In the genomic region with DNA sequence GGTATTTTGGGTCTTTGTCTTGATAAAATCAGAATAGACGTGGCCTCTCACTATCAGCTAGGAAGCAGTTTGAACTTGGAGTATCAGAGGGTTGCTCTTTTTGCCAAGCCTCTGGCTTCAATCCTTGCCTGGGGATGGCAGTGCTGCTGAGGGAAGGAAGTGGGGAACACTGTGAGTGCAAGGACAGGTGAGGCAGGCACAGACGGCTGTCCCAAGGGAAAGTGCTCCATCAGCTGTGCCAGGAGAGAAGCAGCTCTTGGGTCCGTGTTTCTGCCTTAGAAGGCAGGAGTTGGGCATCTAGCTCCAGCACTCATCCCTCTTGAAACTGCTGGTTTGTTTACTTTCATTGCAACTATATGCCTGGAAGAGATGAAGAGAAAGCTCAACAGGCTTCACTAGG, we compare ENCODE assay signal across 24 cellular contexts. TPM values are rescaled to one million over a fixed set of nuclear protein-coding genes. Genes with fewer than 3 reads are reported as not detected.
DNase-seq lines count a peak whose midpoint lies in the region; FAIRE-seq and TF ChIP-seq lines count a peak whose summit lies in the region.
"Had no signal": no experiment of that assay in that cellular context is flagged by ENCODE, and none has a peak within 500 bp of the region (broad histone marks: within the 10 kb centered on the region; RNA-seq: fewer than 3 reads in every experiment).

No MANE protein-coding gene starts in this region.

- BruUV-seq in endothelial cell of umbilical vein (replicated peaks; lab: Mats Ljungman, UMichigan) (no TSS peak), Calu3 (replicated peaks; lab: Mats Ljungman, UMichigan) (no TSS peak)

- H3K4me3 Mint-ChIP-seq in Calu3 (ENCODE audit: low read depth, unreplicated experiment), result no peak overlapping the region
- H3K4me3 Mint-ChIP-seq: activated naive CD8-positive, alpha-beta T cell treated with anti-CD3 and anti-CD28 coated beads, Interleukin-2, amount 10 ng/mL, durations not matched to agents 7 days and 5 days had no signal

- no peak for TF ChIP-seq POLR2A in endothelial cell of umbilical vein (IDR thresholded peaks at IDR 0.05; ENCODE audit: low read depth, low read length)

- CTCF ChIA-PET in endothelial cell of umbilical vein (lab: Charles Lee), result interaction anchor here (0.8 to 2.2 kb wide), 6 partner anchors 9 to 76 kb away, joined by 3 to 14 read pairs (median 6); no protein-coding TSS in a partner anchor
- CTCF ChIA-PET in Calu3 (lab: Charles Lee), result interaction anchor here (0.7 to 1.0 kb wide), 3 partner anchors 26 to 218 kb away, joined by 5 to 6 read pairs (median 6); no protein-coding TSS in a partner anchor

- intact Hi-C loops in endothelial cell of umbilical vein (cut with micrococcal nuclease) (no loop called here), Calu3 (cut with micrococcal nuclease; ENCODE audit: unreplicated experiment) (no loop called here)

- dilution Hi-C loops in endothelial cell of umbilical vein (cut with MboI; ENCODE audit: extremely low pct_ligation_motif_present, low sequenced_read_pairs), result no loop called here

- no peaks in the 10 kb centered on the region for H3K27me3 ChIP-seq in endothelial cell of umbilical vein (ENCODE audit: control insufficient read depth in 2 of 2, insufficient read depth in 2 of 2, low read length in 2 of 2)
- H3K27me3 ChIP-seq in stomach smooth muscle (ENCODE audit: control insufficient read depth in 1 of 2, insufficient read depth in 2 of 2, low read length in 2 of 2), result no peaks in the 10 kb centered on the region
- H3K27me3 ChIP-seq: neutrophil, stomach had no signal

- H3K9me1 ChIP-seq in endothelial cell of umbilical vein (replicated peaks; ENCODE audit: control insufficient read depth, extremely low read depth, insufficient read depth, low read length), result no peaks in the 10 kb centered on the region

- H3K27me3 Mint-ChIP-seq in Calu3 (ENCODE audit: unreplicated experiment), result no peaks in the 10 kb centered on the region
- H3K27me3 Mint-ChIP-seq: activated naive CD8-positive, alpha-beta T cell treated with anti-CD3 and anti-CD28 coated beads, Interleukin-2, amount 10 ng/mL, durations not matched to agents 7 days and 5 days had no signal

- H3K4me2 ChIP-seq in endothelial cell of umbilical vein (ENCODE audit: insufficient read depth, low read length), result no peak overlapping the region

- no peak overlapping the region for H3K4me3 ChIP-seq in endothelial cell of umbilical vein (replicated peaks in 1 of 3; ENCODE audit: insufficient read depth in 1 of 3, low read depth in 1 of 3, low read length in 3 of 3)
- peak overlapping the region in 1 of 2 donors; percentile 40 for H3K4me3 ChIP-seq in stomach smooth muscle (ENCODE audit: low read length in 2 of 2)
- H3K4me3 ChIP-seq: prostate gland, stomach had no signal

- H3K36me3 Mint-ChIP-seq in Calu3 (ENCODE audit: insufficient read depth, unreplicated experiment), result peaks cover 15% of the 10 kb centered on the region

- peak; percentile 46 for FAIRE-seq in endothelial cell of umbilical vein (lab: Jason Lieb, UNC)
- FAIRE-seq: A204.1 had no signal

- H3K27ac ChIP-seq in endothelial cell of umbilical vein (ENCODE audit: insufficient read depth, low read depth, low read length) (no peak overlapping the region), stomach smooth muscle (ENCODE audit: low read length) (peak overlapping the region; percentile 83)
- H3K27ac ChIP-seq: neutrophil, prostate gland had no signal

- no peak for TF ChIP-seq CTCF in endothelial cell of umbilical vein (IDR thresholded peaks at IDR 0.05; ENCODE audit: extremely low read depth in 1 of 2, insufficient read depth in 1 of 2, low read depth in 1 of 2, low read length in 2 of 2)
- no peak for TF ChIP-seq CTCF in Calu3 (IDR thresholded peaks at IDR 0.05; ENCODE audit: unreplicated experiment)

- H3K36me3 ChIP-seq in endothelial cell of umbilical vein (ENCODE audit: control insufficient read depth in 2 of 2, extremely low read depth in 1 of 2, insufficient read depth in 2 of 2, low read length in 2 of 2) (peaks cover 5 to 26% of the 10 kb centered on the region in 2 experiments), stomach smooth muscle (ENCODE audit: control insufficient read depth in 2 of 2, insufficient read depth in 2 of 2, low read length in 2 of 2) (peaks cover 15 to 23% of the 10 kb centered on the region in 2 donors)

- no peaks in the 10 kb centered on the region for H3K9me3 Mint-ChIP-seq in Calu3 (ENCODE audit: low read depth, unreplicated experiment)
- H3K9me3 Mint-ChIP-seq: activated naive CD8-positive, alpha-beta T cell treated with anti-CD3 and anti-CD28 coated beads, Interleukin-2, amount 10 ng/mL, durations not matched to agents 7 days and 5 days had no signal

- H3K9ac ChIP-seq in endothelial cell of umbilical vein (replicated peaks; ENCODE audit: extremely low read depth, insufficient read depth, low read length), result no peak overlapping the region
- peak overlapping the region in 1 of 2 donors; percentile 62 for H3K9ac ChIP-seq in stomach smooth muscle (ENCODE audit: low read length in 2 of 2)

- no peak overlapping the region for H3K27ac Mint-ChIP-seq in Calu3 (ENCODE audit: unreplicated experiment)
- H3K27ac Mint-ChIP-seq: activated naive CD8-positive, alpha-beta T cell treated with anti-CD3 and anti-CD28 coated beads, Interleukin-2, amount 10 ng/mL, durations not matched to agents 7 days and 5 days had no signal

- no peak overlapping the region for H2AFZ ChIP-seq in endothelial cell of umbilical vein (ENCODE audit: low read depth, low read length)

- H3K4me1 ChIP-seq in endothelial cell of umbilical vein (ENCODE audit: control insufficient read depth, extremely low read depth, insufficient read depth, low read length) (peaks cover 22% of the 10 kb centered on the region), stomach smooth muscle (ENCODE audit: control insufficient read depth, insufficient read depth, low read length) (peaks cover 41% of the 10 kb centered on the region)

- peaks cover 16% of the 10 kb centered on the region for H3K79me2 ChIP-seq in endothelial cell of umbilical vein (ENCODE audit: control insufficient read depth, insufficient read depth, low read length)

- POLR2A ChIA-PET in endothelial cell of umbilical vein (lab: Charles Lee), result interaction anchor here (0.9 kb wide), 1 partner anchor 9 kb away, joined by 3 read pairs; no protein-coding TSS in a partner anchor

- peak; percentile 54 for DNase-seq in NCI-H2107 treated with DMSO at 0.1 percent for 48 hours (lab: John Stamatoyannopoulos, UW; ENCODE audit: unreplicated experiment)
- DNase-seq in NCI-H2107 (lab: John Stamatoyannopoulos, UW), result no peak
- peak; percentile 40 to 55 for DNase-seq in NCI-H187 (lab: John Stamatoyannopoulos, UW)
- DNase-seq in endothelial cell of umbilical vein (ENCODE audit: low read depth, low spot score), result no peak
- DNase-seq in cerebellum (ENCODE audit: low spot score), result no peak
- DNase-seq in mucosa of gallbladder (ENCODE audit: low spot score), result no peak
- no peak for DNase-seq in Calu3
- DNase-seq: activated CD4-positive, alpha-beta T cell treated with anti-CD3 and anti-CD28 coated beads for 48 hours; activated naive CD8-positive, alpha-beta T cell treated with anti-CD3 and anti-CD28 coated beads, Interleukin-2, amount 10 ng/mL, durations not matched to agents 7 days and 5 days; central memory CD4-positive, alpha-beta T cell; H7; Karpas-422; kidney glomerular epithelial cell; mammary epithelial cell; MV-4-11; NCI-H748 treated with DMSO at 0.1 percent for 48 hours; stomach; trophoblast cell had no signal

- H3K9me3 ChIP-seq in endothelial cell of umbilical vein (replicated peaks; ENCODE audit: control insufficient read depth, insufficient read depth, low read length), result no peaks in the 10 kb centered on the region
- no peaks in the 10 kb centered on the region for H3K9me3 ChIP-seq in stomach smooth muscle (ENCODE audit: control insufficient read depth in 2 of 2, low read length in 2 of 2)
- H3K9me3 ChIP-seq: neutrophil, prostate gland, stomach had no signal

- H3K4me1 Mint-ChIP-seq in Calu3 (ENCODE audit: low read depth, unreplicated experiment), result no peaks in the 10 kb centered on the region

- no peaks in the 10 kb centered on the region for H4K20me1 ChIP-seq in endothelial cell of umbilical vein (replicated peaks; ENCODE audit: control insufficient read depth, extremely low read depth, insufficient read depth, low read length)

RNA-seq across cellular contexts. Expression of a gene that starts 33.2 kb away (rescaled TPM):
- total RNA-seq in endothelial cell of umbilical vein, result 77.4 and 79.6 TPM in 2 replicates
- polyA plus RNA-seq in endothelial cell of umbilical vein, result 30.4 and 32.2 TPM in 2 replicates
- 25.0 and 30.4 TPM in 2 replicates for polyA plus RNA-seq in endothelial cell of umbilical vein (2011; cell fraction: cytosol; rRNA removed)
- polyA plus RNA-seq in endothelial cell of umbilical vein (2011; cell fraction: nucleus; rRNA removed), result 48.2 and 54.1 TPM in 2 replicates
- polyA plus RNA-seq in endothelial cell of umbilical vein (2012), result 50.1 and 59.6 TPM in 2 replicates
- 25.2 and 25.4 TPM in 2 replicates for polyA minus RNA-seq in endothelial cell of umbilical vein
- 15.3 TPM for polyA minus RNA-seq in endothelial cell of umbilical vein (2011; cell fraction: cytosol; rRNA and poly(A)+ RNA removed)
- polyA minus RNA-seq in endothelial cell of umbilical vein (2011; cell fraction: nucleus; rRNA and poly(A)+ RNA removed), result 23.1 and 27.4 TPM in 2 replicates
- total RNA-seq in cerebellum, result 13.1 TPM
- 59.6 TPM for total RNA-seq in mucosa of gallbladder
- 120 and 153 TPM in 2 replicates for total RNA-seq in Calu3 (2022)

RNA-seq across cellular contexts. Expression of a gene that starts 35.6 kb away (rescaled TPM):
- 12.4 and 12.9 TPM in 2 replicates for total RNA-seq in endothelial cell of umbilical vein
- polyA plus RNA-seq in endothelial cell of umbilical vein, result 15.4 and 16.7 TPM in 2 replicates
- 11.6 and 15.3 TPM in 2 replicates for polyA plus RNA-seq in endothelial cell of umbilical vein (2011; cell fraction: cytosol; rRNA removed)
- polyA plus RNA-seq in endothelial cell of umbilical vein (2011; cell fraction: nucleus; rRNA removed), result 12.1 and 12.5 TPM in 2 replicates
- polyA plus RNA-seq in endothelial cell of umbilical vein (2012), result 6.2 and 6.9 TPM in 2 replicates
- polyA minus RNA-seq in endothelial cell of umbilical vein, result 10.3 and 10.5 TPM in 2 replicates
- 2.0 TPM for polyA minus RNA-seq in endothelial cell of umbilical vein (2011; cell fraction: cytosol; rRNA and poly(A)+ RNA removed)
- 2.3 and 2.5 TPM in 2 replicates for polyA minus RNA-seq in endothelial cell of umbilical vein (2011; cell fraction: nucleus; rRNA and poly(A)+ RNA removed)
- total RNA-seq in cerebellum, result 14.2 TPM
- 20.3 TPM for total RNA-seq in mucosa of gallbladder
- 18.3 and 19.7 TPM in 2 replicates for total RNA-seq in Calu3 (2022)

RNA-seq across cellular contexts. Expression of a gene that starts 54.7 kb away (rescaled TPM):
- total RNA-seq in endothelial cell of umbilical vein (not detected in 2 replicates), cerebellum (0.36 TPM), mucosa of gallbladder (not detected), Calu3 (2022) (not detected in 2 replicates)
- polyA plus RNA-seq in endothelial cell of umbilical vein, result not detected in 2 replicates
- polyA plus RNA-seq in endothelial cell of umbilical vein (2011; cell fraction: cytosol; rRNA removed), result not detected in 2 replicates
- polyA plus RNA-seq in endothelial cell of umbilical vein (2011; cell fraction: nucleus; rRNA removed), result not detected in 2 replicates
- polyA plus RNA-seq in endothelial cell of umbilical vein (2012), result not detected in 2 replicates
- polyA minus RNA-seq in endothelial cell of umbilical vein, result not detected in 2 replicates
- polyA minus RNA-seq in endothelial cell of umbilical vein (2011; cell fraction: cytosol; rRNA and poly(A)+ RNA removed), result not detected
- polyA minus RNA-seq in endothelial cell of umbilical vein (2011; cell fraction: nucleus; rRNA and poly(A)+ RNA removed), result not detected in 2 replicates
- total RNA-seq: mammary epithelial cell; myocyte; T-helper 2 cell treated with Interferon-gamma antibody and Interleukin-4, amounts not matched to agents 100 ng/mL and 5 ng/mL, for 36 hours had no signal
- polyA plus RNA-seq: mammary epithelial cell, stomach had no signal

Comparison
In these comparisons a context has a peak if more than half of its experiments do, and no peak if none do; other contexts are left out.
1. DNase-seq: peak in NCI-H2107 treated with DMSO at 0.1 percent for 48 hours (single experiment) and NCI-H187 (2 of 2); none in NCI-H2107 (single experiment), endothelial cell of umbilical vein (single experiment), cerebellum (single experiment), mucosa of gallbladder (single experiment) and Calu3 (single experiment).